In the genomic region with DNA sequence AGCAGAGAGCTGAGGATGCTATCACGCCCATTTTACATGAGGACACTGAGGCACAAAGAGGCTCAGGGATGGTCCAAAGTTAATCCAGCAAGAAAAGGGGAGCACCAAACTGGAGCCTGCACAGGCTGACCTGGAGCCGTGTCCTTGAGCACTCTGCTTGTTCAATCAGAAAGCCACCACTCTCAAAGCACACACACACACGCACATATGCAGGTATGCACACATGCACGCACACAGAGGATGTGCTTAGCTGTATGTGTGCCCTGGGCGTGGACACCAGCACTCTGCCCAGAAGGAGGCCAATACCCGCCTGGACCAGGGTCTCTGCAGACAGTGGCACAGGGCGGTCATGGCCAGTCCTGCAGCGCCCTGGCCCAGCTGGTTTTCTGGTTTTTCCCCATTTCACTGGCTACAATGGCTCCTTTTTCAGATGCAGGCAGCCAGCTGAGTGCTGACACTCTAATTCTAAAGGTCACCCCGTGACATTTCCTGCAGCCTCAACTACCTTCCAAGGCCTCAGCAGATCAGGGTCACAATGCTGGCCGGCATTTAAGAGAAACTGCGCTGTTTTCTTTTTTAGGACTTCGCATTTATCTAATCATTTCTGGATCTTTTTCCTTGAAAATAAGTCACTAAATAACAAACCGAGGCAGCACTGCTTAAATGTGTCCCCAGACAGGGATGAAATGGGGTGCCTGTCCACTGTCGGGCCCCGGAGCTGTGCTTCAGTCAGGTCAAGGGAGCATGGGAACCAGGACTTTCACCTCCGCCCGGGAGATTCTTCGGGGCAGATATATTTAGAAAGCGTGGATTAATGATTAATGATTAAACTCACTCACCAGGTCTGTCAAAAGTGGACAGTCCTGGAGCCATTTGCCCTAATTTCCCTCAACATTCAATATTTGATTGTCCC, we compare ENCODE assay signal across 1 cellular context.
A peak's percentile ranks its signal among the peaks of the same experiment; 100 is the strongest.
TF ChIP-seq lines count a peak whose summit lies in the region.

No MANE protein-coding gene starts in this region.

TF ChIP-seq in HepG2, 621 proteins besides CTCF, POLR2A, EP300 and RAD21 (continued from another document and continues in another):
- peak; percentile 73 for TF ChIP-seq ZMYM2 (CRISPR knock-in tag; IDR thresholded peaks at IDR 0.05)
- no peak for TF ChIP-seq ZNF10 (CRISPR knock-in tag; IDR thresholded peaks at IDR 0.05; ENCODE audit: borderline replicate concordance, low read depth)
- TF ChIP-seq RFX5 (IDR thresholded peaks at IDR 0.05; ENCODE audit: low read depth, low read length), result no peak
- TF ChIP-seq KLF6 (CRISPR knock-in tag; IDR thresholded peaks at IDR 0.05), result no peak
- TF ChIP-seq, protein P1, sequence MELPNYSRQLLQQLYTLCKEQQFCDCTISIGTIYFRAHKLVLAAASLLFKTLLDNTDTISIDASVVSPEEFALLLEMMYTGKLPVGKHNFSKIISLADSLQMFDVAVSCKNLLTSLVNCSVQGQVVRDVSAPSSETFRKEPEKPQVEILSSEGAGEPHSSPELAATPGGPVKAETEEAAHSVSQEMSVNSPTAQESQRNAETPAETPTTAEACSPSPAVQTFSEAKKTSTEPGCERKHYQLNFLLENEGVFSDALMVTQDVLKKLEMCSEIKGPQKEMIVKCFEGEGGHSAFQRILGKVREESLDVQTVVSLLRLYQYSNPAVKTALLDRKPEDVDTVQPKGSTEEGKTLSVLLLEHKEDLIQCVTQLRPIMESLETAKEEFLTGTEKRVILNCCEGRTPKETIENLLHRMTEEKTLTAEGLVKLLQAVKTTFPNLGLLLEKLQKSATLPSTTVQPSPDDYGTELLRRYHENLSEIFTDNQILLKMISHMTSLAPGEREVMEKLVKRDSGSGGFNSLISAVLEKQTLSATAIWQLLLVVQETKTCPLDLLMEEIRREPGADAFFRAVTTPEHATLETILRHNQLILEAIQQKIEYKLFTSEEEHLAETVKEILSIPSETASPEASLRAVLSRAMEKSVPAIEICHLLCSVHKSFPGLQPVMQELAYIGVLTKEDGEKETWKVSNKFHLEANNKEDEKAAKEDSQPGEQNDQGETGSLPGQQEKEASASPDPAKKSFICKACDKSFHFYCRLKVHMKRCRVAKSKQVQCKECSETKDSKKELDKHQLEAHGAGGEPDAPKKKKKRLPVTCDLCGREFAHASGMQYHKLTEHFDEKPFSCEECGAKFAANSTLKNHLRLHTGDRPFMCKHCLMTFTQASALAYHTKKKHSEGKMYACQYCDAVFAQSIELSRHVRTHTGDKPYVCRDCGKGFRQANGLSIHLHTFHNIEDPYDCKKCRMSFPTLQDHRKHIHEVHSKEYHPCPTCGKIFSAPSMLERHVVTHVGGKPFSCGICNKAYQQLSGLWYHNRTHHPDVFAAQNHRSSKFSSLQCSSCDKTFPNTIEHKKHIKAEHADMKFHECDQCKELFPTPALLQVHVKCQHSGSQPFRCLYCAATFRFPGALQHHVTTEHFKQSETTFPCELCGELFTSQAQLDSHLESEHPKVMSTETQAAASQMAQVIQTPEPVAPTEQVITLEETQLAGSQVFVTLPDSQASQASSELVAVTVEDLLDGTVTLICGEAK (IDR thresholded peaks at IDR 0.05), result no peak
- TF ChIP-seq, protein P1 (CRISPR knock-in tag; IDR thresholded peaks at IDR 0.05), result peak; percentile 76; the same call in 1 of the 2 replicates
- TF ChIP-seq, protein P2, sequence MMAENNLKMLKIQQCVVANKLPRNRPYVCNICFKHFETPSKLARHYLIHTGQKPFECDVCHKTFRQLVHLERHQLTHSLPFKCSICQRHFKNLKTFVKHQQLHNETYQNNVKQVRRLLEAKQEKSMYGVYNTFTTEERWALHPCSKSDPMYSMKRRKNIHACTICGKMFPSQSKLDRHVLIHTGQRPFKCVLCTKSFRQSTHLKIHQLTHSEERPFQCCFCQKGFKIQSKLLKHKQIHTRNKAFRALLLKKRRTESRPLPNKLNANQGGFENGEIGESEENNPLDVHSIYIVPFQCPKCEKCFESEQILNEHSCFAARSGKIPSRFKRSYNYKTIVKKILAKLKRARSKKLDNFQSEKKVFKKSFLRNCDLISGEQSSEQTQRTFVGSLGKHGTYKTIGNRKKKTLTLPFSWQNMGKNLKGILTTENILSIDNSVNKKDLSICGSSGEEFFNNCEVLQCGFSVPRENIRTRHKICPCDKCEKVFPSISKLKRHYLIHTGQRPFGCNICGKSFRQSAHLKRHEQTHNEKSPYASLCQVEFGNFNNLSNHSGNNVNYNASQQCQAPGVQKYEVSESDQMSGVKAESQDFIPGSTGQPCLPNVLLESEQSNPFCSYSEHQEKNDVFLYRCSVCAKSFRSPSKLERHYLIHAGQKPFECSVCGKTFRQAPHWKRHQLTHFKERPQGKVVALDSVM (CRISPR knock-in tag; IDR thresholded peaks at IDR 0.05), result peak; percentile 38; the same call in 1 of the 2 replicates
- TF ChIP-seq, protein P3, sequence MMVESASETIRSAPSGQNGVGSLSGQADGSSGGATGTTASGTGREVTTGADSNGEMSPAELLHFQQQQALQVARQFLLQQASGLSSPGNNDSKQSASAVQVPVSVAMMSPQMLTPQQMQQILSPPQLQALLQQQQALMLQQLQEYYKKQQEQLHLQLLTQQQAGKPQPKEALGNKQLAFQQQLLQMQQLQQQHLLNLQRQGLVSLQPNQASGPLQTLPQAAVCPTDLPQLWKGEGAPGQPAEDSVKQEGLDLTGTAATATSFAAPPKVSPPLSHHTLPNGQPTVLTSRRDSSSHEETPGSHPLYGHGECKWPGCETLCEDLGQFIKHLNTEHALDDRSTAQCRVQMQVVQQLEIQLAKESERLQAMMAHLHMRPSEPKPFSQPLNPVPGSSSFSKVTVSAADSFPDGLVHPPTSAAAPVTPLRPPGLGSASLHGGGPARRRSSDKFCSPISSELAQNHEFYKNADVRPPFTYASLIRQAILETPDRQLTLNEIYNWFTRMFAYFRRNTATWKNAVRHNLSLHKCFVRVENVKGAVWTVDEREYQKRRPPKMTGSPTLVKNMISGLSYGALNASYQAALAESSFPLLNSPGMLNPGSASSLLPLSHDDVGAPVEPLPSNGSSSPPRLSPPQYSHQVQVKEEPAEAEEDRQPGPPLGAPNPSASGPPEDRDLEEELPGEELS (CRISPR knock-in tag; IDR thresholded peaks at IDR 0.05), result no peak; the same call in 1 of the 2 replicates
- TF ChIP-seq MATR3 (CRISPR knock-in tag; IDR thresholded peaks at IDR 0.05), result no peak
- TF ChIP-seq, protein P4, sequence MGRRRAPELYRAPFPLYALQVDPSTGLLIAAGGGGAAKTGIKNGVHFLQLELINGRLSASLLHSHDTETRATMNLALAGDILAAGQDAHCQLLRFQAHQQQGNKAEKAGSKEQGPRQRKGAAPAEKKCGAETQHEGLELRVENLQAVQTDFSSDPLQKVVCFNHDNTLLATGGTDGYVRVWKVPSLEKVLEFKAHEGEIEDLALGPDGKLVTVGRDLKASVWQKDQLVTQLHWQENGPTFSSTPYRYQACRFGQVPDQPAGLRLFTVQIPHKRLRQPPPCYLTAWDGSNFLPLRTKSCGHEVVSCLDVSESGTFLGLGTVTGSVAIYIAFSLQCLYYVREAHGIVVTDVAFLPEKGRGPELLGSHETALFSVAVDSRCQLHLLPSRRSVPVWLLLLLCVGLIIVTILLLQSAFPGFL (CRISPR knock-in tag; IDR thresholded peaks at IDR 0.05), result no peak
- TF ChIP-seq NAIF1 (CRISPR knock-in tag; IDR thresholded peaks at IDR 0.05; ENCODE audit: borderline replicate concordance), result peak; percentile 70; the same call in 1 of the 2 replicates
- peak; percentile 73; the same call in 1 of the 2 replicates for TF ChIP-seq SMYD3 (CRISPR knock-in tag; IDR thresholded peaks at IDR 0.05)
- TF ChIP-seq ZMYM3 (CRISPR knock-in tag; IDR thresholded peaks at IDR 0.05), result peak; percentile 88
- TF ChIP-seq HOXD1 (CRISPR knock-in tag; IDR thresholded peaks at IDR 0.05), result no peak; the same call in 1 of the 2 replicates
- TF ChIP-seq, protein P5, sequence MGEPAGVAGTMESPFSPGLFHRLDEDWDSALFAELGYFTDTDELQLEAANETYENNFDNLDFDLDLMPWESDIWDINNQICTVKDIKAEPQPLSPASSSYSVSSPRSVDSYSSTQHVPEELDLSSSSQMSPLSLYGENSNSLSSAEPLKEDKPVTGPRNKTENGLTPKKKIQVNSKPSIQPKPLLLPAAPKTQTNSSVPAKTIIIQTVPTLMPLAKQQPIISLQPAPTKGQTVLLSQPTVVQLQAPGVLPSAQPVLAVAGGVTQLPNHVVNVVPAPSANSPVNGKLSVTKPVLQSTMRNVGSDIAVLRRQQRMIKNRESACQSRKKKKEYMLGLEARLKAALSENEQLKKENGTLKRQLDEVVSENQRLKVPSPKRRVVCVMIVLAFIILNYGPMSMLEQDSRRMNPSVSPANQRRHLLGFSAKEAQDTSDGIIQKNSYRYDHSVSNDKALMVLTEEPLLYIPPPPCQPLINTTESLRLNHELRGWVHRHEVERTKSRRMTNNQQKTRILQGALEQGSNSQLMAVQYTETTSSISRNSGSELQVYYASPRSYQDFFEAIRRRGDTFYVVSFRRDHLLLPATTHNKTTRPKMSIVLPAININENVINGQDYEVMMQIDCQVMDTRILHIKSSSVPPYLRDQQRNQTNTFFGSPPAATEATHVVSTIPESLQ (CRISPR knock-in tag; conservative IDR thresholded peaks at IDR 0.05), result no peak
- TF ChIP-seq ZNF660 (CRISPR knock-in tag; IDR thresholded peaks at IDR 0.05; ENCODE audit: borderline replicate concordance, low read depth), result no peak
- peak; percentile 58; the same call in 1 of the 2 replicates for TF ChIP-seq RFXAP (CRISPR knock-in tag; IDR thresholded peaks at IDR 0.05; ENCODE audit: borderline replicate concordance)
- TF ChIP-seq ZNF34 (CRISPR knock-in tag; IDR thresholded peaks at IDR 0.05; ENCODE audit: borderline replicate concordance), result no peak
- no peak for TF ChIP-seq ZNF550 (CRISPR knock-in tag; IDR thresholded peaks at IDR 0.05; ENCODE audit: borderline replicate concordance)
- TF ChIP-seq, protein P6, sequence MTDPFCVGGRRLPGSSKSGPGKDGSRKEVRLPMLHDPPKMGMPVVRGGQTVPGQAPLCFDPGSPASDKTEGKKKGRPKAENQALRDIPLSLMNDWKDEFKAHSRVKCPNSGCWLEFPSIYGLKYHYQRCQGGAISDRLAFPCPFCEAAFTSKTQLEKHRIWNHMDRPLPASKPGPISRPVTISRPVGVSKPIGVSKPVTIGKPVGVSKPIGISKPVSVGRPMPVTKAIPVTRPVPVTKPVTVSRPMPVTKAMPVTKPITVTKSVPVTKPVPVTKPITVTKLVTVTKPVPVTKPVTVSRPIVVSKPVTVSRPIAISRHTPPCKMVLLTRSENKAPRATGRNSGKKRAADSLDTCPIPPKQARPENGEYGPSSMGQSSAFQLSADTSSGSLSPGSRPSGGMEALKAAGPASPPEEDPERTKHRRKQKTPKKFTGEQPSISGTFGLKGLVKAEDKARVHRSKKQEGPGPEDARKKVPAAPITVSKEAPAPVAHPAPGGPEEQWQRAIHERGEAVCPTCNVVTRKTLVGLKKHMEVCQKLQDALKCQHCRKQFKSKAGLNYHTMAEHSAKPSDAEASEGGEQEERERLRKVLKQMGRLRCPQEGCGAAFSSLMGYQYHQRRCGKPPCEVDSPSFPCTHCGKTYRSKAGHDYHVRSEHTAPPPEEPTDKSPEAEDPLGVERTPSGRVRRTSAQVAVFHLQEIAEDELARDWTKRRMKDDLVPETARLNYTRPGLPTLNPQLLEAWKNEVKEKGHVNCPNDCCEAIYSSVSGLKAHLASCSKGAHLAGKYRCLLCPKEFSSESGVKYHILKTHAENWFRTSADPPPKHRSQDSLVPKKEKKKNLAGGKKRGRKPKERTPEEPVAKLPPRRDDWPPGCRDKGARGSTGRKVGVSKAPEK (CRISPR knock-in tag; IDR thresholded peaks at IDR 0.05; ENCODE audit: borderline replicate concordance), result peak; percentile 82
- TF ChIP-seq ZNF256 (CRISPR knock-in tag; conservative IDR thresholded peaks at IDR 0.05), result no peak
- TF ChIP-seq, protein P7, sequence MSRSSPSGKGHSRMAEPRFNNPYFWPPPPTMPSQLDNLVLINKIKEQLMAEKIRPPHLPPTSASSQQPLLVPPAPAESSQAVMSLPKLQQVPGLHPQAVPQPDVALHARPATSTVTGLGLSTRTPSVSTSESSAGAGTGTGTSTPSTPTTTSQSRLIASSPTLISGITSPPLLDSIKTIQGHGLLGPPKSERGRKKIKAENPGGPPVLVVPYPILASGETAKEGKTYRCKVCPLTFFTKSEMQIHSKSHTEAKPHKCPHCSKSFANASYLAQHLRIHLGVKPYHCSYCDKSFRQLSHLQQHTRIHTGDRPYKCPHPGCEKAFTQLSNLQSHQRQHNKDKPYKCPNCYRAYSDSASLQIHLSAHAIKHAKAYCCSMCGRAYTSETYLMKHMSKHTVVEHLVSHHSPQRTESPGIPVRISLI (CRISPR knock-in tag; IDR thresholded peaks at IDR 0.05; ENCODE audit: borderline replicate concordance), result no peak
- TF ChIP-seq CC2D1A (CRISPR knock-in tag; IDR thresholded peaks at IDR 0.05), result no peak
- TF ChIP-seq CCDC6 (CRISPR knock-in tag; IDR thresholded peaks at IDR 0.05), result no peak
- peak; percentile 100 for TF ChIP-seq MEF2D (CRISPR knock-in tag; IDR thresholded peaks at IDR 0.05)
- TF ChIP-seq NFKB2 (CRISPR knock-in tag; IDR thresholded peaks at IDR 0.05; ENCODE audit: borderline replicate concordance), result peak; percentile 66; the same call in 1 of the 2 replicates
- TF ChIP-seq, protein P8, sequence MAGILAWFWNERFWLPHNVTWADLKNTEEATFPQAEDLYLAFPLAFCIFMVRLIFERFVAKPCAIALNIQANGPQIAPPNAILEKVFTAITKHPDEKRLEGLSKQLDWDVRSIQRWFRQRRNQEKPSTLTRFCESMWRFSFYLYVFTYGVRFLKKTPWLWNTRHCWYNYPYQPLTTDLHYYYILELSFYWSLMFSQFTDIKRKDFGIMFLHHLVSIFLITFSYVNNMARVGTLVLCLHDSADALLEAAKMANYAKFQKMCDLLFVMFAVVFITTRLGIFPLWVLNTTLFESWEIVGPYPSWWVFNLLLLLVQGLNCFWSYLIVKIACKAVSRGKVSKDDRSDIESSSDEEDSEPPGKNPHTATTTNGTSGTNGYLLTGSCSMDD (CRISPR knock-in tag; IDR thresholded peaks at IDR 0.05), result no peak
- peak; percentile 54; the same call in 1 of the 2 replicates for TF ChIP-seq KMT2B (CRISPR knock-in tag; IDR thresholded peaks at IDR 0.05)
- peak; percentile 55 for TF ChIP-seq NCOA2 (CRISPR knock-in tag; IDR thresholded peaks at IDR 0.05)
- peak; percentile 65; the same call in 1 of the 2 replicates for TF ChIP-seq PITX1 (CRISPR knock-in tag; IDR thresholded peaks at IDR 0.05)
- no peak for TF ChIP-seq ZNF572 (CRISPR knock-in tag; IDR thresholded peaks at IDR 0.05)
